In genomic region chr19:1139126-1139525, GRCh38 we compare ENCODE assay signal across 17 cellular contexts. TPM values are rescaled to one million over a fixed set of nuclear protein-coding genes. Genes with fewer than 3 reads are reported as not detected.
DNase-seq lines count a peak whose midpoint lies in the region; ATAC-seq and TF ChIP-seq lines count a peak whose summit lies in the region.
"Had no signal": no experiment of that assay in that cellular context is flagged by ENCODE, and none has a peak within 500 bp of the region (broad histone marks: within the 10 kb centered on the region; RNA-seq: fewer than 3 reads in every experiment).

No MANE protein-coding gene starts in this region.

- peaks cover 11 to 17% of the 10 kb centered on the region in 2 donors for H3K36me3 ChIP-seq in neuronal stem cell (replicated peaks in 1 of 2; ENCODE audit: control insufficient read depth in 2 of 2, insufficient read depth in 2 of 2, low read length in 2 of 2)

- POLR2A ChIA-PET in RWPE1 (lab: Yijun Ruan, JAX; ENCODE audit: low non-redundant PET) = no interaction called here
- POLR2A ChIA-PET in activated CD4-positive, alpha-beta T cell treated with anti-CD3 and anti-CD28 coated beads, Interleukin-2, amount 10 ng/mL, durations not matched to agents 7 days and 5 days (lab: Charles Lee) = no interaction called here

- H2BK12ac ChIP-seq in H9 (ENCODE audit: insufficient read length, low read depth, low read length) = no peak overlapping the region
- H2BK12ac ChIP-seq in neuronal stem cell (ENCODE audit: low read length) = no peak overlapping the region

- no peak overlapping the region for H3K14ac ChIP-seq in H9 (ENCODE audit: insufficient read depth, low read length)
- H3K14ac ChIP-seq in neuronal stem cell (ENCODE audit: low read length) = no peak overlapping the region

- intact Hi-C loops in sciatic nerve (cut with DNase I) = no loop called here

- H3K4me3 Mint-ChIP-seq in H9 (no peak overlapping the region), type B pancreatic cell (no peak overlapping the region)
- H3K4me3 Mint-ChIP-seq in activated CD4-positive, alpha-beta T cell treated with anti-CD3 and anti-CD28 coated beads, Interleukin-2, amount 10 ng/mL, durations not matched to agents 7 days and 5 days = no peak overlapping the region
- H3K4me3 Mint-ChIP-seq: CD8-positive, alpha-beta T cell; HFFc6 had no signal

- peaks cover 0 to 4% of the 10 kb centered on the region in 2 experiments; a peak in 2 of 5 replicates for H3K9me3 Mint-ChIP-seq in H9
- no peaks in the 10 kb centered on the region for H3K9me3 Mint-ChIP-seq in type B pancreatic cell
- peaks cover 4% of the 10 kb centered on the region for H3K9me3 Mint-ChIP-seq in activated CD4-positive, alpha-beta T cell treated with anti-CD3 and anti-CD28 coated beads, Interleukin-2, amount 10 ng/mL, durations not matched to agents 7 days and 5 days
- H3K9me3 Mint-ChIP-seq: CD8-positive, alpha-beta T cell had no signal

- no peak overlapping the region for H3T11ph ChIP-seq in H9 (ENCODE audit: low read length)

- H2BK120ac ChIP-seq in H9 (ENCODE audit: low read depth, low read length, poor library complexity, severe bottlenecking) (no peak overlapping the region), neuronal stem cell (ENCODE audit: low read depth, low read length) (no peak overlapping the region)

- H3K4me1 ChIP-seq in H9 (ENCODE audit: insufficient read depth, low read length) = no peaks in the 10 kb centered on the region
- H3K4me1 ChIP-seq in neuronal stem cell (ENCODE audit: control insufficient read depth in 2 of 2, insufficient read depth in 1 of 2, low read depth in 1 of 2, low read length in 2 of 2) = no peaks in the 10 kb centered on the region
- H3K4me1 ChIP-seq: Caco-2 had no signal

- H3K18ac ChIP-seq in H9 (ENCODE audit: insufficient read length, low read depth, low read length) (no peak overlapping the region), neuronal stem cell (ENCODE audit: low read length) (no peak overlapping the region)

- no peaks in the 10 kb centered on the region for H3K23me2 ChIP-seq in H9 (ENCODE audit: insufficient read length, low read depth, low read length, poor library complexity, severe bottlenecking)

- H2BK20ac ChIP-seq in H9 (ENCODE audit: low read depth, low read length, poor library complexity, severe bottlenecking) = no peak overlapping the region

- H3K9ac ChIP-seq in H9 (ENCODE audit: extremely low read depth, insufficient read length, low read length) (no peak overlapping the region), neuronal stem cell (ENCODE audit: low read depth, low read length, poor library complexity) (peak overlapping the region; percentile 50)
- H3K9ac ChIP-seq: GM23248 had no signal

- H2AFZ ChIP-seq in H9 (ENCODE audit: low read length) (no peak overlapping the region), neuronal stem cell (ENCODE audit: low read length) (no peak overlapping the region)
- H2AFZ ChIP-seq: GM23248 had no signal

- H3K4ac ChIP-seq in H9 (ENCODE audit: low read depth, low read length) = no peak overlapping the region
- no peak overlapping the region for H3K4ac ChIP-seq in neuronal stem cell (ENCODE audit: low read length)

- H3K36me3 Mint-ChIP-seq in H9 (ENCODE audit: insufficient read depth in 1 of 3, low read depth in 3 of 3) = peaks cover 22 to 36% (median 30%) of the 10 kb centered on the region in 3 experiments
- peaks cover 21% of the 10 kb centered on the region for H3K36me3 Mint-ChIP-seq in type B pancreatic cell
- peaks cover 25% of the 10 kb centered on the region for H3K36me3 Mint-ChIP-seq in activated CD4-positive, alpha-beta T cell treated with anti-CD3 and anti-CD28 coated beads, Interleukin-2, amount 10 ng/mL, durations not matched to agents 7 days and 5 days (ENCODE audit: low read depth)

- no peak for ATAC-seq in HG02759 (IDR thresholded peaks at IDR 0.05; ENCODE audit: unreplicated experiment)
- no peak for ATAC-seq in sciatic nerve
- ATAC-seq: CD8-positive, alpha-beta T cell; HCT116 had no signal

- H3K27ac Mint-ChIP-seq in H9 (peak overlapping the region in 2 of 3 experiments; percentile 59 to 61; a peak in 2 of 7 replicates), type B pancreatic cell (peak overlapping the region; percentile 36)
- H3K27ac Mint-ChIP-seq in activated CD4-positive, alpha-beta T cell treated with anti-CD3 and anti-CD28 coated beads, Interleukin-2, amount 10 ng/mL, durations not matched to agents 7 days and 5 days = no peak overlapping the region
- H3K27ac Mint-ChIP-seq: CD8-positive, alpha-beta T cell; HFFc6 had no signal

- WGBS in H9 (ENCODE audit: extremely low coverage, insufficient read length, low lambda C conversion rate) = no CpG with 5 or more reads among the region's 15 CpGs
- no CpG with 5 or more reads among the region's 15 CpGs for WGBS in neuronal stem cell (ENCODE audit: extremely low coverage in 2 of 2, insufficient read length in 2 of 2, insufficient replicate concordance in 1 of 2), 2 donors

- H3K27me3 ChIP-seq in H9 (ENCODE audit: insufficient read depth, low read length) (no peaks in the 10 kb centered on the region), neuronal stem cell (ENCODE audit: control insufficient read depth in 3 of 3, insufficient read depth in 3 of 3, low read depth in 1 of 3, low read length in 3 of 3) (no peaks in the 10 kb centered on the region)

- H2BK5ac ChIP-seq in H9 (ENCODE audit: insufficient read length, low read length) = no peak overlapping the region
- no peak overlapping the region for H2BK5ac ChIP-seq in neuronal stem cell (ENCODE audit: low read length)

- no peaks in the 10 kb centered on the region for H3K79me2 ChIP-seq in H9 (ENCODE audit: insufficient read depth, low read length)

- H4K20me1 ChIP-seq in H9 (ENCODE audit: control insufficient read depth, insufficient read depth, insufficient read length) = no peaks in the 10 kb centered on the region

- no peaks in the 10 kb centered on the region for H3K9me3 ChIP-seq in H9 (ENCODE audit: control insufficient read depth, low read depth, low read length)
- H3K9me3 ChIP-seq in neuronal stem cell (replicated peaks in 1 of 2; ENCODE audit: control insufficient read depth in 2 of 2, insufficient read depth in 1 of 2, low read depth in 1 of 2, low read length in 2 of 2) = peaks cover 2% of the 10 kb centered on the region in 2 donors
- H3K9me3 ChIP-seq: Caco-2 had no signal

- DNase-seq in H9 = no peak
- DNase-seq in RWPE1 (ENCODE audit: low spot score) = no peak
- no peak for DNase-seq in neuronal stem cell (ENCODE audit: low spot score)
- no peak for DNase-seq in type B pancreatic cell (ENCODE audit: extremely low spot score, unreplicated experiment)
- DNase-seq in activated CD4-positive, alpha-beta T cell treated with anti-CD3 and anti-CD28 coated beads, Interleukin-2, amount 10 ng/mL, durations not matched to agents 7 days and 5 days = no peak
- no peak for DNase-seq in sciatic nerve (ENCODE audit: low spot score)
- DNase-seq: C1 segment of cervical spinal cord; Caco-2; CD4-positive, CD25-positive, alpha-beta regulatory T cell; CD8-positive, alpha-beta T cell; DMS153; DND-41; GM23248; H7; HFFc6 had no signal

- H4K5ac ChIP-seq in H9 (ENCODE audit: insufficient read length, low read depth, low read length) = no peak overlapping the region

- no peak overlapping the region for H2BK15ac ChIP-seq in H9 (ENCODE audit: low read depth, low read length)
- no peak overlapping the region for H2BK15ac ChIP-seq in neuronal stem cell (ENCODE audit: low read length)

- H3K4me1 Mint-ChIP-seq in H9 (peaks cover 2 to 7% of the 10 kb centered on the region in 2 experiments), type B pancreatic cell (ENCODE audit: unreplicated experiment) (no peaks in the 10 kb centered on the region)
- peaks cover 11% of the 10 kb centered on the region for H3K4me1 Mint-ChIP-seq in activated CD4-positive, alpha-beta T cell treated with anti-CD3 and anti-CD28 coated beads, Interleukin-2, amount 10 ng/mL, durations not matched to agents 7 days and 5 days

- H3K4me2 ChIP-seq in H9 (ENCODE audit: insufficient read depth, insufficient read length, low read length) (no peak overlapping the region), neuronal stem cell (ENCODE audit: insufficient read depth, low read length, poor library complexity, severe bottlenecking) (no peak overlapping the region)

- H3K79me1 ChIP-seq in H9 (ENCODE audit: insufficient read depth, low read depth, low read length, poor library complexity, severe bottlenecking) = no peaks in the 10 kb centered on the region
- peaks cover 9% of the 10 kb centered on the region for H3K79me1 ChIP-seq in neuronal stem cell (ENCODE audit: low read depth, low read length)

- no peaks in the 10 kb centered on the region for H3K27me3 Mint-ChIP-seq in H9 (ENCODE audit: low read depth)
- no peaks in the 10 kb centered on the region for H3K27me3 Mint-ChIP-seq in type B pancreatic cell
- H3K27me3 Mint-ChIP-seq in activated CD4-positive, alpha-beta T cell treated with anti-CD3 and anti-CD28 coated beads, Interleukin-2, amount 10 ng/mL, durations not matched to agents 7 days and 5 days = no peaks in the 10 kb centered on the region
- H3K27me3 Mint-ChIP-seq: CD4-positive, CD25-positive, alpha-beta regulatory T cell had no signal

- no peak overlapping the region for H2AK5ac ChIP-seq in H9 (ENCODE audit: insufficient read length, low read length)
- no peak overlapping the region for H2AK5ac ChIP-seq in neuronal stem cell (ENCODE audit: low read depth, low read length)

- H4K91ac ChIP-seq in H9 (ENCODE audit: insufficient read length, low read depth, low read length) (no peak overlapping the region), neuronal stem cell (ENCODE audit: low read depth, low read length, poor library complexity) (no peak overlapping the region)

- no peak overlapping the region for H3K56ac ChIP-seq in H9 (ENCODE audit: insufficient read length, low read depth, low read length)

- CTCF ChIA-PET in RWPE1 (lab: Yijun Ruan, JAX) = no interaction called here
- CTCF ChIA-PET in activated CD4-positive, alpha-beta T cell treated with anti-CD3 and anti-CD28 coated beads, Interleukin-2, amount 10 ng/mL, durations not matched to agents 7 days and 5 days (lab: Charles Lee) = no interaction called here

- no peak overlapping the region for H3K27ac ChIP-seq in H9 (ENCODE audit: insufficient read length, low read depth, low read length)
- H3K27ac ChIP-seq in RWPE1 = peak overlapping the region; percentile 29
- no peak overlapping the region for H3K27ac ChIP-seq in neuronal stem cell (replicated peaks; ENCODE audit: low read length)
- H3K27ac ChIP-seq: GM23248 had no signal

- H3K4me3 ChIP-seq in neuronal stem cell (ENCODE audit: low read length in 2 of 2) = no peak overlapping the region
- H3K4me3 ChIP-seq: GM23248 had no signal

- H3K23ac ChIP-seq in H9 (ENCODE audit: insufficient read length, low read depth, low read length) = no peak overlapping the region
- peak overlapping the region; percentile 17 for H3K23ac ChIP-seq in neuronal stem cell (ENCODE audit: low read depth, low read length, poor library complexity)

- H4K8ac ChIP-seq in H9 (replicated peaks; ENCODE audit: insufficient read length, low read depth, low read length) (no peak overlapping the region), neuronal stem cell (ENCODE audit: low read depth, low read length) (no peak overlapping the region)

- TF ChIP-seq CTCF in H9 (conservative IDR thresholded peaks at IDR 0.05) = no peak
- no peak for TF ChIP-seq CTCF in RWPE1 (conservative IDR thresholded peaks at IDR 0.05; ENCODE audit: low read depth)
- TF ChIP-seq CTCF in type B pancreatic cell (conservative IDR thresholded peaks at IDR 0.05) = no peak

RNA-seq across cellular contexts. Expression of gene SBNO2, which starts 34.9 kb away (rescaled TPM):
- total RNA-seq in H9 (2021) = 41.3 and 46.3 TPM in 2 replicates
- polyA plus RNA-seq in neuronal stem cell (2013, experiment 1 of 2) = 13.3 TPM
- 13.9 TPM for polyA plus RNA-seq in neuronal stem cell (2013, experiment 2 of 2)
- total RNA-seq in type B pancreatic cell (ENCODE audit: low replicate concordance) = 45.5 and 60.7 TPM in 2 replicates
- 10 to 100 TPM; 84.7 to 91.7 TPM for total RNA-seq in activated CD4-positive, alpha-beta T cell treated with anti-CD3 and anti-CD28 coated beads, Interleukin-2, amount 10 ng/mL, durations not matched to agents 7 days and 5 days
- 131 TPM for total RNA-seq in sciatic nerve

RNA-seq across cellular contexts. Expression of gene GPX4, which starts 35.3 kb away (rescaled TPM):
- total RNA-seq in H9 (2021) = 355 and 363 TPM in 2 replicates
- 755 TPM for polyA plus RNA-seq in neuronal stem cell (2013, experiment 1 of 2)
- 706 TPM for polyA plus RNA-seq in neuronal stem cell (2013, experiment 2 of 2)
- 174 and 204 TPM in 2 replicates for total RNA-seq in type B pancreatic cell (ENCODE audit: low replicate concordance)
- total RNA-seq in activated CD4-positive, alpha-beta T cell treated with anti-CD3 and anti-CD28 coated beads, Interleukin-2, amount 10 ng/mL, durations not matched to agents 7 days and 5 days = 100 to 1,000 TPM; 106 to 114 TPM
- 239 TPM for total RNA-seq in sciatic nerve

RNA-seq across cellular contexts. Expression of gene POLR2E, which starts 44.0 kb away (rescaled TPM):
- total RNA-seq in H9 (2021) (261 and 272 TPM in 2 replicates), type B pancreatic cell (ENCODE audit: low replicate concordance) (171 and 181 TPM in 2 replicates), sciatic nerve (99.8 TPM)
- 201 TPM for polyA plus RNA-seq in neuronal stem cell (2013, experiment 1 of 2)
- polyA plus RNA-seq in neuronal stem cell (2013, experiment 2 of 2) = 197 TPM
- total RNA-seq in activated CD4-positive, alpha-beta T cell treated with anti-CD3 and anti-CD28 coated beads, Interleukin-2, amount 10 ng/mL, durations not matched to agents 7 days and 5 days = 100 to 1,000 TPM; 120 to 133 TPM
